Comparison of ENCODE assay signal across 9 cellular contexts in the genomic region with DNA sequence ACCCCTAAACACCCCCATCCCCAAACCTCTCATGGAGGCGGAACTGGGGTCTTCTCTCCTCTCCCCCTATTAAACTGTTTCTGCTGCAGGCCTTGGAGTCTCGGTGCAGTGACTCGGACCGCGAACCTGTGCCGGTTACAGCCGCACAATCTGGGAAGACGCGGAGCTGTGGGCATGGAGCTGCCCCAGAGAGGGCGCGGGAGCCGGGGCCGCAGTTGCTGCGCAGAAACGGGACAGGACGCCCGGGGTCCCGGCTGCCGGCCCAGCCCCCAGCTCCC. TPM values are rescaled to one million over a fixed set of nuclear protein-coding genes. Genes with fewer than 3 reads are reported as not detected.
DNase-seq lines count a peak whose midpoint lies in the region; ATAC-seq and TF ChIP-seq lines count a peak whose summit lies in the region.
"Had no signal": no experiment of that assay in that cellular context is flagged by ENCODE, and none has a peak within 500 bp of the region (broad histone marks: within the 10 kb centered on the region; RNA-seq: fewer than 3 reads in every experiment).

No MANE protein-coding gene starts in this region.

- H3K4me3 ChIP-seq in left ventricle myocardium inferior = peak overlapping the region; percentile 97
- H3K4me3 ChIP-seq in rectal smooth muscle tissue (ENCODE audit: low read length) = peak overlapping the region; percentile 66

- peak overlapping the region; percentile 77 for H3K9ac ChIP-seq in rectal smooth muscle tissue (ENCODE audit: low read length)

- no peaks in the 10 kb centered on the region for H3K9me3 Mint-ChIP-seq in activated naive CD8-positive, alpha-beta T cell (ENCODE audit: low read depth)

- no peaks in the 10 kb centered on the region for H3K36me3 ChIP-seq in left ventricle myocardium inferior
- no peaks in the 10 kb centered on the region for H3K36me3 ChIP-seq in rectal smooth muscle tissue (ENCODE audit: control insufficient read depth, insufficient read depth, low read length)

- H3K9me3 ChIP-seq in left ventricle myocardium inferior (replicated peaks) = no peaks in the 10 kb centered on the region

- peak overlapping the region; percentile 93 for H3K27ac ChIP-seq in left ventricle myocardium inferior (replicated peaks)
- H3K27ac ChIP-seq in rectal smooth muscle tissue (ENCODE audit: low read depth, low read length) = peak overlapping the region; percentile 91
- H3K27ac ChIP-seq: SK-N-MC had no signal

- peaks cover 2% of the 10 kb centered on the region for H3K36me3 Mint-ChIP-seq in activated naive CD8-positive, alpha-beta T cell

- peaks cover 19% of the 10 kb centered on the region for H3K4me1 Mint-ChIP-seq in activated naive CD8-positive, alpha-beta T cell (ENCODE audit: low read depth)

- no peak overlapping the region for H3K27ac Mint-ChIP-seq in activated naive CD8-positive, alpha-beta T cell

- DNase-seq in G401 (ENCODE audit: low spot score) (peak; percentile 50), left ventricle myocardium inferior (no peak), sciatic nerve (ENCODE audit: low spot score) (no peak)
- DNase-seq in stimulated activated CD4-positive, alpha-beta T cell treated with anti-CD3 and anti-CD28 coated beads, Interleukin-4, amount 100 ng/mL, for 24 hours = no peak

- H3K4me3 Mint-ChIP-seq in activated naive CD8-positive, alpha-beta T cell = peak overlapping the region; percentile 97

- ATAC-seq in HG03095 (IDR thresholded peaks at IDR 0.05; ENCODE audit: unreplicated experiment) (peak; percentile 31), sciatic nerve (no peak), HG03097 (IDR thresholded peaks at IDR 0.05; ENCODE audit: low FRiP score, unreplicated experiment) (no peak)

- no peak for TF ChIP-seq CTCF in left ventricle myocardium inferior (IDR thresholded peaks at IDR 0.05; ENCODE audit: borderline replicate concordance)

- in situ Hi-C loops in G401 (cut with HindIII; ENCODE audit: low sequenced_read_pairs) = no loop called here

- H3K27me3 Mint-ChIP-seq in activated naive CD8-positive, alpha-beta T cell = no peaks in the 10 kb centered on the region

- H3K4me1 ChIP-seq in left ventricle myocardium inferior = peaks cover 27% of the 10 kb centered on the region
- H3K4me1 ChIP-seq in rectal smooth muscle tissue (ENCODE audit: control insufficient read depth, insufficient read depth, low read length) = peaks cover 4% of the 10 kb centered on the region

- H3K27me3 ChIP-seq in left ventricle myocardium inferior (ENCODE audit: low read depth) (no peaks in the 10 kb centered on the region), rectal smooth muscle tissue (ENCODE audit: control insufficient read depth, insufficient read depth, low read length) (no peaks in the 10 kb centered on the region)

- intact Hi-C loops in left ventricle myocardium inferior (cut with micrococcal nuclease) (no loop called here), sciatic nerve (cut with DNase I) (no loop called here)

RNA-seq across cellular contexts. Expression of a gene that starts 0.5 kb away (rescaled TPM):
- 2.5 and 7.7 TPM in 2 replicates for total RNA-seq in G401 (2014; rRNA removed; shearing (Covaris generic))
- 3.4 TPM for total RNA-seq in left ventricle myocardium inferior
- 5.4 TPM for total RNA-seq in sciatic nerve

RNA-seq across cellular contexts. Expression of a gene that starts 31.6 kb away (rescaled TPM):
- total RNA-seq in G401 (2014; rRNA removed; shearing (Covaris generic)) = 0.14 and 0.18 TPM in 2 replicates
- total RNA-seq in left ventricle myocardium inferior (4.5 TPM), sciatic nerve (6.0 TPM)

RNA-seq across cellular contexts. Expression of a gene that starts 36.0 kb away (rescaled TPM):
- total RNA-seq in G401 (2014; rRNA removed; shearing (Covaris generic)) = 4.6 and 7.4 TPM in 2 replicates
- 2.0 TPM for total RNA-seq in left ventricle myocardium inferior
- total RNA-seq in sciatic nerve = 7.4 TPM
